In the genomic region with DNA sequence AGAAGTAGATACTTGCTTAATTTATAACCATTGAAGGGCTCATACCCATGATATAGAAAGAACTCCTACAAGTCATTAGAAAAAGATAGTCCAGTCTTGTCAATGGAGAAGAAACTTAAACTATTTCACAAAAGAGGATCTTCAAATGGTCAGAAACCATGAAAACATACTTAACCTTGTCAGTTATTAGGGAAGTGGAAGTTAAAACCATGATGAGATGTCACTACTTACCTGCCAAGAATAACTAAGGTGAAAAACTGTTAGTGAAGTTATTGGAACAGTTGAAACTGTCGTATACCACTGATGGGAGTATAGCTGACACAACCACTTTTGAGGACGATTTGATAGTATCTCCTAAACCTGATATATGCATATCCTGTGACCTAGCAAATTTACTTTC, we compare ENCODE assay signal across 17 cellular contexts. TPM values are rescaled to one million over a fixed set of nuclear protein-coding genes. Genes with fewer than 3 reads are reported as not detected.
DNase-seq lines count a peak whose midpoint lies in the region; ATAC-seq and TF ChIP-seq lines count a peak whose summit lies in the region.
"Had no signal": no experiment of that assay in that cellular context is flagged by ENCODE, and none has a peak within 500 bp of the region (broad histone marks: within the 10 kb centered on the region; RNA-seq: fewer than 3 reads in every experiment).

No MANE protein-coding gene starts in this region.

- H3F3A ChIP-seq in smooth muscle cell (ENCODE audit: low read depth): peaks cover 28% of the 10 kb centered on the region

- H3K9me2 ChIP-seq in Karpas-422 (replicated peaks; ENCODE audit: insufficient read depth, low read length): no peaks in the 10 kb centered on the region

- H3K36me3 ChIP-seq in Karpas-422 (ENCODE audit: insufficient read depth, low read length) (no peaks in the 10 kb centered on the region), smooth muscle cell (ENCODE audit: low read depth) (no peaks in the 10 kb centered on the region)
- H3K36me3 ChIP-seq: BLaER1 had no signal

- H2AFZ ChIP-seq in Karpas-422 (ENCODE audit: low read length) (no peak overlapping the region), smooth muscle cell (ENCODE audit: low read depth) (no peak overlapping the region)

- TF ChIP-seq CTCF in smooth muscle cell (IDR thresholded peaks at IDR 0.05; ENCODE audit: borderline replicate concordance, insufficient read depth, poor library complexity, severe bottlenecking) (no peak), foreskin keratinocyte (conservative IDR thresholded peaks at IDR 0.05) (no peak)

- H3K27ac ChIP-seq in Karpas-422 (ENCODE audit: low read length): no peak overlapping the region
- peak overlapping the region; percentile 75 for H3K27ac ChIP-seq in smooth muscle cell (ENCODE audit: low read depth)
- H3K27ac ChIP-seq in foreskin keratinocyte: no peak overlapping the region
- H3K27ac ChIP-seq: 22Rv1, BLaER1 had no signal

- peaks cover 16 to 37% (median 19%) of the 10 kb centered on the region in 3 donors for H3K4me1 Mint-ChIP-seq in naive B cell

- no peaks in the 10 kb centered on the region for H3K27me3 ChIP-seq in Karpas-422 (ENCODE audit: low read length)
- no peaks in the 10 kb centered on the region for H3K27me3 ChIP-seq in smooth muscle cell (ENCODE audit: low read depth)
- no peaks in the 10 kb centered on the region for H3K27me3 ChIP-seq in foreskin keratinocyte
- H3K27me3 ChIP-seq: BLaER1 had no signal

- H3K4me1 ChIP-seq in Karpas-422 (ENCODE audit: low read length) (no peaks in the 10 kb centered on the region), smooth muscle cell (ENCODE audit: low read depth) (peaks cover 6% of the 10 kb centered on the region), foreskin keratinocyte (peaks cover 22% of the 10 kb centered on the region)
- H3K4me1 ChIP-seq: BLaER1 had no signal

- H3K4me3 Mint-ChIP-seq in naive B cell: no peak overlapping the region
- H3K4me3 Mint-ChIP-seq: CD8-positive, alpha-beta memory T cell; H9 had no signal

- no peaks in the 10 kb centered on the region for H3K27me3 Mint-ChIP-seq in naive B cell
- H3K27me3 Mint-ChIP-seq: CD8-positive, alpha-beta memory T cell had no signal

- 0 out of 2 replicates have a peak, but pooled peaks cover 11% of the 10 kb centered on the region for H4K20me1 ChIP-seq in Karpas-422 (ENCODE audit: insufficient read depth, low read depth, low read length)
- H4K20me1 ChIP-seq in smooth muscle cell (ENCODE audit: low read depth): peaks cover 5% of the 10 kb centered on the region
- H4K20me1 ChIP-seq: BLaER1 had no signal

- peaks cover 0 to 5% (median 0%) of the 10 kb centered on the region in 7 donors for H3K9me3 Mint-ChIP-seq in naive B cell
- H3K9me3 Mint-ChIP-seq: CD8-positive, alpha-beta memory T cell; H9 had no signal

- ATAC-seq in naive B cell (ENCODE audit: low read depth in 2 of 2) (peak in 1 of 2 donors; percentile 58), HG02870 (IDR thresholded peaks at IDR 0.05; ENCODE audit: unreplicated experiment) (no peak), foreskin keratinocyte (no peak)
- ATAC-seq: HepG2 had no signal

- H3K4me3 ChIP-seq in Karpas-422 (ENCODE audit: low read length): no peak overlapping the region
- no peak overlapping the region for H3K4me3 ChIP-seq in smooth muscle cell
- H3K4me3 ChIP-seq: BLaER1 had no signal

- H3K9ac ChIP-seq in Karpas-422 (ENCODE audit: low read length): no peak overlapping the region
- no peak overlapping the region for H3K9ac ChIP-seq in smooth muscle cell (ENCODE audit: low read depth)
- H3K9ac ChIP-seq: BLaER1 had no signal

- H3K4me2 ChIP-seq in Karpas-422 (ENCODE audit: low read depth, low read length, poor library complexity, severe bottlenecking) (no peak overlapping the region), smooth muscle cell (no peak overlapping the region)
- H3K4me2 ChIP-seq: BLaER1 had no signal

- peaks cover 0 to 14% of the 10 kb centered on the region in 2 donors for H3K36me3 Mint-ChIP-seq in naive B cell

- H3K79me2 ChIP-seq in Karpas-422 (ENCODE audit: low read length) (no peaks in the 10 kb centered on the region), smooth muscle cell (ENCODE audit: low read depth) (peaks cover 22% of the 10 kb centered on the region)

- no peaks in the 10 kb centered on the region for H3K9me3 ChIP-seq in Karpas-422 (ENCODE audit: low read length)
- H3K9me3 ChIP-seq in smooth muscle cell (replicated peaks; ENCODE audit: low read depth): no peaks in the 10 kb centered on the region
- H3K9me3 ChIP-seq: BLaER1, Caco-2 had no signal

- H3K27ac Mint-ChIP-seq in naive B cell: peak overlapping the region in 1 of 6 donors; percentile 6
- H3K27ac Mint-ChIP-seq: CD8-positive, alpha-beta memory T cell; H9 had no signal

- WGBS in smooth muscle cell (ENCODE audit: low lambda C conversion rate): 93% methylated on average over 2 of the region's 2 CpGs

- DNase-seq in NOMO-1 treated with DMSO at 0.1 percent for 48 hours (lab: John Stamatoyannopoulos, UW; ENCODE audit: unreplicated experiment) (peak; percentile 35), NOMO-1 treated with dmso at 0.1 percent for 144 hours (lab: John Stamatoyannopoulos, UW; ENCODE audit: unreplicated experiment) (no peak), Karpas-422 (peak; percentile 50), naive B cell (peak; percentile 2), smooth muscle cell (lab: John Stamatoyannopoulos, UW; ENCODE audit: unreplicated experiment) (no peak), globus pallidus (ENCODE audit: low spot score) (no peak), foreskin keratinocyte (no peak)
- DNase-seq: Caco-2; CD8-positive, alpha-beta memory T cell; DND-41; GDM1; GOT3; H9 had no signal

RNA-seq across cellular contexts. Expression of gene OSBPL9, which starts 46.8 kb away (rescaled TPM):
- total RNA-seq in Karpas-422 (2014; rRNA removed; shearing (Covaris generic); ENCODE audit: low replicate concordance): 62.7 and 128 TPM in 2 replicates
- 10 to 100 TPM; 46.7 to 77.8 (median 52.9) TPM for polyA plus RNA-seq in naive B cell (ENCODE audit: low read depth in 6 of 6)
- total RNA-seq in smooth muscle cell: 112 and 117 TPM in 2 replicates
- 64.4 and 66.7 TPM in 2 replicates for polyA plus RNA-seq in smooth muscle cell
- 68.1 and 73.4 TPM in 2 replicates for total RNA-seq in foreskin keratinocyte
- polyA plus RNA-seq in foreskin keratinocyte: 34.9 and 38.5 TPM in 2 replicates

Comparison
In these comparisons a context has a peak if more than half of its experiments do, and no peak if none do; other contexts are left out.
1. DNase-seq: peak in NOMO-1 treated with DMSO at 0.1 percent for 48 hours (single experiment), Karpas-422 (single experiment) and naive B cell (single experiment); none in NOMO-1 treated with dmso at 0.1 percent for 144 hours (single experiment), smooth muscle cell (single experiment), globus pallidus (single experiment) and foreskin keratinocyte (0 of 2).